In the genomic region with DNA sequence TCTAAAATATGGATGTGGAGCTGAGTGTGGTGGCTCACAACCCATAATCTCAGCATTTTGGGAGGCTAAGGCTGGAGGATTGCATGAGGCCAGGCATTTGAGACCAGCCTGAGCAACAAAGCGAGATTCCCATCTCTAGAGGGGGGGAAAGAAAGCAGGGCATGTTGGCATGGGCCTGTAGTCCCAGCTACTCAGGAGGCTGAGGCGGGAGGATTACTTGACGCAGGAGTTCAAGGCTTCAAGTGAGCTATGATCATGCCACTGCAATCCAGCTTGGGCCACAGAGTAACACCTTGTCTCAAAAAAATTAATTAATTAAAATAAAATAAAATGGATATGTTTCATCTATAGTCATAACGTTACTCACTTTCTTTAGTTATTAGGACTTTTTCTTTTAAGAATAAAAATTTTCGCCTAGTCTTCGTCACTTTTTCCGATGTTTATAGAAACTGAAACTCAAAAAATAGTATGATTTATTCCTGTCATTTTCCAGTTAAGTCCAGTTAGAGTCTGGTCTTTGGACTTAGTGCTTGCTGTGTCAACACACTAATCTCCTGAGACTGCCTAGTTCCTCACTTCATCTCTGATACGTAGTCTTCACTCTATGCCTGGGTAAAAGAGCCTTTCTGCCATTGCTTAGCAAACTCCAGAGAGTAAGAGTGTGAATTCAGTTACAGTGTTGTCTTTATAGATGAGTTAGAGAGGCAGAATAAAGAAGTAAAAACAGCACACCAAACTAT, we compare ENCODE assay signal across 15 cellular contexts. TPM values are rescaled to one million over a fixed set of nuclear protein-coding genes. Genes with fewer than 3 reads are reported as not detected.
DNase-seq lines count a peak whose midpoint lies in the region; ATAC-seq and TF ChIP-seq lines count a peak whose summit lies in the region.
"Had no signal": no experiment of that assay in that cellular context is flagged by ENCODE, and none has a peak within 500 bp of the region (broad histone marks: within the 10 kb centered on the region; RNA-seq: fewer than 3 reads in every experiment).

No MANE protein-coding gene starts in this region.

- no peak for TF ChIP-seq CTCF in CD14-positive monocyte (IDR thresholded peaks at IDR 0.05)
- TF ChIP-seq CTCF in HEK293 (tag by site-specific recombination; IDR thresholded peaks at IDR 0.05), result no peak
- TF ChIP-seq CTCF in ascending aorta (IDR thresholded peaks at IDR 0.05), result no peak

- intact Hi-C loops in CD14-positive monocyte (cut with micrococcal nuclease) (no loop called here), ascending aorta (cut with DNase I) (no loop called here)

- H3K4me1 Mint-ChIP-seq in CD14-positive monocyte, result peaks cover 7% of the 10 kb centered on the region

- DNase-seq in CD14-positive monocyte (ENCODE audit: low spot score), result no peak
- DNase-seq in ascending aorta (ENCODE audit: low spot score in 2 of 2), result no peak
- DNase-seq in mucosa of gallbladder (ENCODE audit: low spot score), result peak; percentile 29
- DNase-seq in NCI-H226, result no peak
- no peak for DNase-seq in RPMI8226
- DNase-seq in epidermal melanocyte (ENCODE audit: insufficient read length, low spot score), result no peak
- DNase-seq: activated effector memory CD4-positive, alpha-beta T cell treated with Interleukin-2 at 50 U/mL for 16 hours; effector CD8-positive, alpha-beta T cell; foreskin keratinocyte; NCI-H446 treated with DMSO at 0.1 percent for 48 hours had no signal

- H3K36me3 ChIP-seq in HEK293 (ENCODE audit: control insufficient read depth in 2 of 2, insufficient read depth in 1 of 2, low read length in 2 of 2), result peaks cover 5 to 25% of the 10 kb centered on the region in 2 experiments
- H3K36me3 ChIP-seq in ascending aorta, result peaks cover 4 to 14% of the 10 kb centered on the region in 2 donors
- H3K36me3 ChIP-seq: prostate gland had no signal

- H3K4me1 ChIP-seq in HEK293 (ENCODE audit: control insufficient read depth, insufficient read depth, low read length), result no peaks in the 10 kb centered on the region
- peaks cover 0 to 8% of the 10 kb centered on the region in 2 donors for H3K4me1 ChIP-seq in ascending aorta
- H3K4me1 ChIP-seq: foreskin keratinocyte, prostate gland had no signal

- CTCF ChIA-PET in HEK293 (lab: Yijun Ruan, JAX), result interaction anchor here (0.7 to 2.1 kb wide), 2 partner anchors 9 to 32 kb away, joined by 3 to 11 read pairs; no protein-coding TSS in a partner anchor

- peaks cover 0 to 1% (median 0%) of the 10 kb centered on the region in 3 donors for H3K27me3 Mint-ChIP-seq in CD14-positive monocyte (ENCODE audit: low read depth in 3 of 3)

- POLR2A ChIA-PET in HEK293 (lab: Yijun Ruan, JAX), result no interaction called here

- H3K36me3 Mint-ChIP-seq in CD14-positive monocyte, result peaks cover 19 to 26% of the 10 kb centered on the region in 2 donors

- no peak overlapping the region for H3K27ac ChIP-seq in HEK293 (ENCODE audit: extremely low read depth, low read depth, low read length)
- H3K27ac ChIP-seq in ascending aorta, result peak overlapping the region; percentile 57 to 76
- H3K27ac ChIP-seq: foreskin keratinocyte, prostate gland had no signal

- H3K4me3 Mint-ChIP-seq in CD14-positive monocyte, result no peak overlapping the region
- H3K4me3 Mint-ChIP-seq: T-helper 1 cell treated with Interleukin-12 subunit alpha and Interleukin-12 subunit beta and Interleukin-4 antibody, amounts not matched to agents 30 μg/mL and 1 μg/mL, for 36 hours had no signal

- H3K9me3 ChIP-seq in HEK293 (ENCODE audit: control insufficient read depth, insufficient read depth, low read depth, low read length) (no peaks in the 10 kb centered on the region), ascending aorta (no peaks in the 10 kb centered on the region)
- H3K9me3 ChIP-seq: prostate gland had no signal

- no peaks in the 10 kb centered on the region for H3K27me3 ChIP-seq in ascending aorta
- H3K27me3 ChIP-seq: foreskin keratinocyte had no signal

- peaks cover 0 to 2% (median 0%) of the 10 kb centered on the region in 7 donors for H3K9me3 Mint-ChIP-seq in CD14-positive monocyte
- H3K9me3 Mint-ChIP-seq: T-helper 1 cell treated with Interleukin-12 subunit alpha and Interleukin-12 subunit beta and Interleukin-4 antibody, amounts not matched to agents 30 μg/mL and 1 μg/mL, for 36 hours had no signal

- ATAC-seq in GM18519 (IDR thresholded peaks at IDR 0.05; ENCODE audit: low FRiP score, unreplicated experiment), result no peak
- ATAC-seq: foreskin keratinocyte, GM12878 had no signal

- H3K4me3 ChIP-seq in HEK293 (ENCODE audit: low read depth, low read length) (no peak overlapping the region), ascending aorta (peak overlapping the region in 1 of 2 donors; percentile 35)
- H3K4me3 ChIP-seq: GM12878, prostate gland had no signal

- peak overlapping the region in 4 of 7 donors; percentile 0 to 32 (median 7) for H3K27ac Mint-ChIP-seq in CD14-positive monocyte
- H3K27ac Mint-ChIP-seq: T-helper 1 cell treated with Interleukin-12 subunit alpha and Interleukin-12 subunit beta and Interleukin-4 antibody, amounts not matched to agents 30 μg/mL and 1 μg/mL, for 36 hours had no signal

TF ChIP-seq in HEK293, 187 proteins besides CTCF, POLR2A, EP300 and RAD21:
- TF ChIP-seq ZNF660 (tag by site-specific recombination; IDR thresholded peaks at IDR 0.05) (no peak), ZNF600 (tag by site-specific recombination; IDR thresholded peaks at IDR 0.05) (peak; percentile 32; the same call in 1 of the 2 replicates), PRDM1 (tag by site-specific recombination; IDR thresholded peaks at IDR 0.05) (0 out of 2 replicates have a peak, but pooled peaks have one; percentile 27)

RNA-seq across cellular contexts. Expression of gene IARS2, which starts 28.0 kb away (rescaled TPM):
- polyA plus RNA-seq in CD14-positive monocyte, result 10 to 100 TPM; 36.8 to 42.6 TPM
- total RNA-seq in ascending aorta (41.0 TPM), mucosa of gallbladder (55.7 TPM)

RNA-seq across cellular contexts. Expression of gene BPNT1, which starts 32.4 kb away (rescaled TPM):
- 1 to 10 TPM; 5.8 to 9.8 TPM for polyA plus RNA-seq in CD14-positive monocyte
- total RNA-seq in ascending aorta (5.4 TPM), mucosa of gallbladder (48.7 TPM)
